ENCODE assay signal across 1 cellular context in genomic region chrX:38327775-38328081, GRCh38.
TF ChIP-seq lines count a peak whose summit lies in the region.

No MANE protein-coding gene starts in this region.

TF ChIP-seq in GM23338, 12 proteins besides CTCF, POLR2A, EP300 and RAD21:
- TF ChIP-seq ZNF462 (CRISPR knock-in tag; IDR thresholded peaks at IDR 0.05) (no peak), REST (IDR thresholded peaks at IDR 0.05; ENCODE audit: unreplicated experiment) (no peak), NANOG (IDR thresholded peaks at IDR 0.05; ENCODE audit: borderline replicate concordance) (no peak), ETS1 (IDR thresholded peaks at IDR 0.05) (no peak), STAT1 (IDR thresholded peaks at IDR 0.05; ENCODE audit: unreplicated experiment) (no peak), ZNF114 (CRISPR knock-in tag; IDR thresholded peaks at IDR 0.05) (no peak), EZH2phosphoT487 (IDR thresholded peaks at IDR 0.05; ENCODE audit: unreplicated experiment) (no peak), POLR2AphosphoS5 (IDR thresholded peaks at IDR 0.05; ENCODE audit: low read depth) (no peak), JUNB (IDR thresholded peaks at IDR 0.05; ENCODE audit: unreplicated experiment) (no peak), EZH2 (IDR thresholded peaks at IDR 0.05; ENCODE audit: low read depth, unreplicated experiment) (no peak), CREB1 (CRISPR knock-in tag; IDR thresholded peaks at IDR 0.05; ENCODE audit: low read depth) (no peak), ZNF331 (CRISPR knock-in tag; IDR thresholded peaks at IDR 0.05; ENCODE audit: low read depth) (no peak)
